Comparison of ENCODE assay signal across 15 cellular contexts in genomic region chr22:42468841-42469240, GRCh38. TPM values are rescaled to one million over a fixed set of nuclear protein-coding genes. Genes with fewer than 3 reads are reported as not detected.
"Had no signal": no experiment of that assay in that cellular context is flagged by ENCODE, and none has a peak within 500 bp of the region (broad histone marks: within the 10 kb centered on the region; RNA-seq: fewer than 3 reads in every experiment).

No MANE protein-coding gene starts in this region.

- H3K27me3 ChIP-seq: stomach, thyroid gland, vagina had no signal

- H3K36me3 ChIP-seq: neutrophil, stomach, thyroid gland, vagina had no signal

- H3K4me3 ChIP-seq: skin epidermis, stomach, thyroid gland, vagina had no signal

- H3K27ac ChIP-seq: epithelial cell of prostate, neutrophil, skin epidermis, stomach, thyroid gland, vagina had no signal

- H3K4me1 ChIP-seq: stomach, thyroid gland, vagina had no signal

- ATAC-seq: activated CD8-positive, alpha-beta T cell treated with anti-CD3 and anti-CD28 coated beads for 36 hours had no signal

- H3K9me3 ChIP-seq: neutrophil, stomach, thyroid gland, vagina had no signal

- DNase-seq: activated CD4-positive, alpha-beta T cell treated with anti-CD3 and anti-CD28 coated beads for 1 hour; activated CD8-positive, alpha-beta memory T cell treated with anti-CD3 and anti-CD28 coated beads, Interleukin-2, amount 50 U/mL, for 4 hours; activated CD8-positive, alpha-beta T cell treated with anti-CD3 and anti-CD28 coated beads for 36 hours; central memory CD4-positive, alpha-beta T cell; cortex of kidney; effector memory CD4-positive, alpha-beta T cell; hippocampal formation; naive B cell; stomach; thyroid gland had no signal

RNA-seq across cellular contexts. Expression of gene NFAM1, which starts 36.6 kb away (rescaled TPM):
- total RNA-seq: glomerular endothelial cell had no signal
